8 cellular contexts compared by ENCODE assay signal in genomic region chr11:45804806-45805304, GRCh38. TPM values are rescaled to one million over a fixed set of nuclear protein-coding genes. Genes with fewer than 3 reads are reported as not detected.
A peak's percentile ranks its signal among the peaks of the same experiment; 100 is the strongest.
DNase-seq lines count a peak whose midpoint lies in the region; ATAC-seq and TF ChIP-seq lines count a peak whose summit lies in the region.

SLC35C1 (plus strand) TSS chr11:45805149; CDS start chr11:45805802, 653 bp downstream.

- H3K9ac ChIP-seq in SK-N-MC (ENCODE audit: insufficient read length): peak within 1 kb of the TSS; percentile 82

- TF ChIP-seq CTCF in omental fat pad (IDR thresholded peaks at IDR 0.05): no peak
- peak in 1 of 3 experiments; percentile 33 for TF ChIP-seq CTCF in testis (IDR thresholded peaks at IDR 0.05)

- DNase-seq in GM04504 (ENCODE audit: low read depth): peak; percentile 84
- peak; percentile 97 for DNase-seq in HEK293T (ENCODE audit: extremely low spot score)
- peak; percentile 94 for DNase-seq in MV-4-11 (lab: John Stamatoyannopoulos, UW)
- DNase-seq in SK-N-MC (ENCODE audit: low read depth, low spot score): peak; percentile 34
- peak; percentile 97 for DNase-seq in activated naive CD4-positive, alpha-beta T cell treated with anti-CD3 and anti-CD28 coated beads, Interleukin-2, amount 50 U/mL, for 16 hours
- peak; percentile 96 for DNase-seq in germinal center (ENCODE audit: low spot score)
- DNase-seq in omental fat pad (ENCODE audit: low spot score): peak; percentile 89
- peak; percentile 98 for DNase-seq in testis

- peak; percentile 96 for ATAC-seq in omental fat pad (ENCODE audit: low FRiP score)

- WGBS in testis, 2 donors: 0 to 1% methylated on average over 10 to 29 of the region's 45 CpGs

- H3K27ac ChIP-seq in SK-N-MC (no peak within 1 kb of the TSS), testis (peak within 1 kb of the TSS; percentile 66 to 69)

- H3K4me3 ChIP-seq in SK-N-MC (peak within 1 kb of the TSS; percentile 83), testis (peak within 1 kb of the TSS; percentile 62 to 93)

- TF ChIP-seq POLR2A in testis (IDR thresholded peaks at IDR 0.05): peak; percentile 29

- no peaks in the 10 kb centered on the region for H3K9me3 ChIP-seq in SK-N-MC (ENCODE audit: low read depth, low read length)
- no peaks in the 10 kb centered on the region for H3K9me3 ChIP-seq in testis

- POLR2A ChIA-PET in HEK293T (lab: Yijun Ruan, JAX): interaction anchor here (1.1 to 1.6 kb wide), 3 partner anchors 10 to 42 kb away, joined by 3 to 8 read pairs (median 3); no protein-coding TSS in a partner anchor

- CTCF ChIA-PET in HEK293T (lab: Yijun Ruan, JAX): no interaction called here

- intact Hi-C loops in testis (cut with DNase I; ENCODE audit: low total_unique reads): no loop called here

- H3K4me1 ChIP-seq in testis: peaks cover 28% of the 10 kb centered on the region

- no peaks in the 10 kb centered on the region for H3K27me3 ChIP-seq in testis

- H3K36me3 ChIP-seq in SK-N-MC (ENCODE audit: insufficient read depth, low read length) (no peaks in the 10 kb centered on the region), testis (ENCODE audit: low read depth, missing control alignments) (no peaks in the 10 kb centered on the region)

TF ChIP-seq in HEK293T, 16 proteins besides CTCF, POLR2A, EP300 and RAD21:
- TF ChIP-seq PKNOX1 (IDR thresholded peaks at IDR 0.05): no peak
- no peak for TF ChIP-seq FOXM1 (IDR thresholded peaks at IDR 0.05; ENCODE audit: borderline replicate concordance)
- peak; percentile 38; the same call in 1 of the 2 replicates for TF ChIP-seq ELF4 (IDR thresholded peaks at IDR 0.05)
- no peak for TF ChIP-seq SUZ12 (IDR thresholded peaks at IDR 0.05)
- TF ChIP-seq NFRKB (IDR thresholded peaks at IDR 0.05): no peak

RNA-seq across cellular contexts. Expression of gene SLC35C1, which starts in this region (rescaled TPM):
- total RNA-seq in omental fat pad (100 to 1,000 TPM in 1 of 4 donors, 10 to 100 TPM in 3; 18.6 to 103 (median 73.0) TPM), testis (10 to 100 TPM; 12.9 to 15.7 TPM)
- polyA plus RNA-seq in testis (ENCODE audit: insufficient read depth, low read depth, low replicate concordance): 10.4 TPM

Comparison
In these comparisons a context has a peak if more than half of its experiments do, and no peak if none do; other contexts are left out.
1. DNase-seq: peak in every context shown above with its lines; median percentile 98 in testis; 97 in HEK293T; 97 in activated naive CD4-positive, alpha-beta T cell treated with anti-CD3 and anti-CD28 coated beads, Interleukin-2, amount 50 U/mL, for 16 hours; 96 in germinal center; 94 in MV-4-11; 89 in omental fat pad; 84 in GM04504; 34 in SK-N-MC.